25 cellular contexts compared by ENCODE assay signal in the genomic region with DNA sequence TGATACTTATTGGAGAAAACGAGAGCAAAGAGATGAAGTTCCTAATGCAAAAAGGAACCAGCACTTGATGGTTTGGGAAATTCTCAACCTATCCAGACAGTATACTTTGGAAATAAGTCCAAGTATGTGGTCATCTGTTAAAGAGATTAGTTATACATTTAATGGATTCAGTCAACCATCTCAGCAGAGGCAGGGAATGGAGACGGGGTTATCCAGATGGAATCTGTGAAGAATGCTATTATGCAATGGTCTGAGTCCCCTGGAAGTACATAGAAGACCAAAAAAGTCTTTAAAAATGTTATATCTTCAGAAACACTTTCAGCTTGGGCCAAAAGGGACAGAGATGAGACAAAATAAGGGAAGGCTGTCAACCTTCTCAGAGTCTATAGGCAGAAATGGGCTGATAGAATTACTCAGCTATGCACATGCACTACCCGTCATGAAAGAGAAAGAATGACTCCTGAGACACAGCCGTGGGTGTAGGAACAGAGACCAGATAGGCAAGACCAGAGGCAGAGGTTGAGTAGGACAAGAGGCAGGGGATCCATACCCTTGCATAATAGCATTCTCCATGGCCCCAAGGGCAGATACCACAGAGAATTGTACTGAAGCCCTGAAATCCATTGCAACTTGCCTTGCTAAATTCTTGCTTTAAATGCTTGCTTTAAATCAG.
DNase-seq lines count a peak whose midpoint lies in the region; ATAC-seq, FAIRE-seq and TF ChIP-seq lines count a peak whose summit lies in the region.
"Had no signal": no experiment of that assay in that cellular context is flagged by ENCODE, and none has a peak within 500 bp of the region (broad histone marks: within the 10 kb centered on the region; RNA-seq: fewer than 3 reads in every experiment).

No MANE protein-coding gene starts in this region.

- no peak overlapping the region for H3K27ac ChIP-seq in endothelial cell of umbilical vein (ENCODE audit: insufficient read depth, low read depth, low read length)
- H3K27ac ChIP-seq: ovary, spleen, tibial nerve had no signal

- no peaks in the 10 kb centered on the region for H3K27me3 ChIP-seq in endothelial cell of umbilical vein (ENCODE audit: control insufficient read depth in 2 of 2, insufficient read depth in 2 of 2, low read length in 2 of 2)
- H3K27me3 ChIP-seq: ovary, spleen, tibial nerve had no signal

- CTCF ChIA-PET in endothelial cell of umbilical vein (lab: Charles Lee): interaction anchor here (10.2 kb wide), 1 partner anchor 608 kb away, joined by 297 read pairs; no protein-coding TSS in a partner anchor

- dilution Hi-C loops in endothelial cell of umbilical vein (cut with MboI; ENCODE audit: extremely low pct_ligation_motif_present, low sequenced_read_pairs): no loop called here

- no peak overlapping the region for H3K9ac ChIP-seq in endothelial cell of umbilical vein (replicated peaks; ENCODE audit: extremely low read depth, insufficient read depth, low read length)
- H3K9ac ChIP-seq: SK-N-SH had no signal

- TF ChIP-seq POLR2A in endothelial cell of umbilical vein (IDR thresholded peaks at IDR 0.05; ENCODE audit: low read depth, low read length) (no peak), GM12892 (IDR thresholded peaks at IDR 0.05; ENCODE audit: low read depth, low read length) (no peak)

- H3K4me3 ChIP-seq in endothelial cell of umbilical vein (replicated peaks in 1 of 3; ENCODE audit: insufficient read depth in 1 of 3, low read depth in 1 of 3, low read length in 3 of 3): no peak overlapping the region
- H3K4me3 ChIP-seq: ovary, spleen, tibial nerve had no signal

- no peaks in the 10 kb centered on the region for H3K79me2 ChIP-seq in endothelial cell of umbilical vein (ENCODE audit: control insufficient read depth, insufficient read depth, low read length)

- H3K4me2 ChIP-seq in endothelial cell of umbilical vein (ENCODE audit: insufficient read depth, low read length): no peak overlapping the region
- H3K4me2 ChIP-seq: SK-N-SH had no signal

- ATAC-seq in GM18868 (IDR thresholded peaks at IDR 0.05; ENCODE audit: unreplicated experiment) (peak; percentile 61), HG03432 (IDR thresholded peaks at IDR 0.05; ENCODE audit: unreplicated experiment) (peak; percentile 70), HG03196 (IDR thresholded peaks at IDR 0.05; ENCODE audit: unreplicated experiment) (no peak), natural killer cell (no peak)
- ATAC-seq: activated CD8-positive, alpha-beta T cell treated with anti-CD3 and anti-CD28 coated beads, Interleukin-2, amount 10 ng/mL, durations not matched to agents 7 days and 5 days; natural killer cell treated with Interleukin-12 subunit alpha and Interleukin-12 subunit beta and Interleukin-15 and Interleukin-18, amount 100 ng/mL, for 72 hours; T-helper 17 cell had no signal

- H3K9me1 ChIP-seq in endothelial cell of umbilical vein (replicated peaks; ENCODE audit: control insufficient read depth, extremely low read depth, insufficient read depth, low read length): no peaks in the 10 kb centered on the region

- no peaks in the 10 kb centered on the region for H3K36me3 Mint-ChIP-seq in nephron (ENCODE audit: low read depth)
- no peaks in the 10 kb centered on the region for H3K36me3 Mint-ChIP-seq in natural killer cell
- H3K36me3 Mint-ChIP-seq: natural killer cell treated with Interleukin-12 subunit alpha and Interleukin-12 subunit beta and Interleukin-15 and Interleukin-18, amount 100 ng/mL, for 72 hours had no signal

- H3K4me3 Mint-ChIP-seq in nephron (no peak overlapping the region), natural killer cell (no peak overlapping the region)
- H3K4me3 Mint-ChIP-seq: activated CD8-positive, alpha-beta T cell treated with anti-CD3 and anti-CD28 coated beads, Interleukin-2, amount 10 ng/mL, durations not matched to agents 7 days and 5 days; HFFc6; natural killer cell treated with Interleukin-12 subunit alpha and Interleukin-12 subunit beta and Interleukin-15 and Interleukin-18, amount 100 ng/mL, for 72 hours; T-helper 17 cell had no signal

- H3K36me3 ChIP-seq in endothelial cell of umbilical vein (ENCODE audit: control insufficient read depth in 2 of 2, extremely low read depth in 1 of 2, insufficient read depth in 2 of 2, low read length in 2 of 2): no peaks in the 10 kb centered on the region
- H3K36me3 ChIP-seq: ovary, spleen, tibial nerve had no signal

- no peaks in the 10 kb centered on the region for H3K9me3 ChIP-seq in endothelial cell of umbilical vein (replicated peaks; ENCODE audit: control insufficient read depth, insufficient read depth, low read length)
- H3K9me3 ChIP-seq: ovary, SK-N-SH, spleen, tibial nerve had no signal

- FAIRE-seq in endothelial cell of umbilical vein (lab: Jason Lieb, UNC): no peak
- no peak for FAIRE-seq in GM12892 (lab: Jason Lieb, UNC)

- H3K4me1 ChIP-seq in endothelial cell of umbilical vein (ENCODE audit: control insufficient read depth, extremely low read depth, insufficient read depth, low read length): no peaks in the 10 kb centered on the region
- H3K4me1 ChIP-seq: spleen had no signal

- intact Hi-C loops in endothelial cell of umbilical vein (cut with micrococcal nuclease): no loop called here
- intact Hi-C loops in natural killer cell (cut with micrococcal nuclease): no loop called here

- TF ChIP-seq CTCF in endothelial cell of umbilical vein (IDR thresholded peaks at IDR 0.05; ENCODE audit: extremely low read depth in 1 of 2, insufficient read depth in 1 of 2, low read depth in 1 of 2, low read length in 2 of 2) (no peak), nephron (IDR thresholded peaks at IDR 0.05; ENCODE audit: unreplicated experiment in 3 of 3) (no peak), natural killer cell (IDR thresholded peaks at IDR 0.05) (no peak)

- H3K27ac Mint-ChIP-seq in nephron: peak overlapping the region; percentile 86 to 92 (median 90)
- H3K27ac Mint-ChIP-seq in natural killer cell: no peak overlapping the region
- H3K27ac Mint-ChIP-seq: activated CD8-positive, alpha-beta T cell treated with anti-CD3 and anti-CD28 coated beads, Interleukin-2, amount 10 ng/mL, durations not matched to agents 7 days and 5 days; HFFc6; natural killer cell treated with Interleukin-12 subunit alpha and Interleukin-12 subunit beta and Interleukin-15 and Interleukin-18, amount 100 ng/mL, for 72 hours; T-helper 17 cell had no signal

- H3K4me1 Mint-ChIP-seq in nephron: peaks cover 14% of the 10 kb centered on the region
- H3K4me1 Mint-ChIP-seq in natural killer cell: no peaks in the 10 kb centered on the region
- H3K4me1 Mint-ChIP-seq: T-helper 17 cell had no signal

- no peaks in the 10 kb centered on the region for H3K9me3 Mint-ChIP-seq in nephron
- H3K9me3 Mint-ChIP-seq in natural killer cell: no peaks in the 10 kb centered on the region
- H3K9me3 Mint-ChIP-seq: natural killer cell treated with Interleukin-12 subunit alpha and Interleukin-12 subunit beta and Interleukin-15 and Interleukin-18, amount 100 ng/mL, for 72 hours had no signal

- POLR2A ChIA-PET in endothelial cell of umbilical vein (lab: Charles Lee): no interaction called here

- H4K20me1 ChIP-seq in endothelial cell of umbilical vein (replicated peaks; ENCODE audit: control insufficient read depth, extremely low read depth, insufficient read depth, low read length): no peaks in the 10 kb centered on the region

- peak overlapping the region; percentile 44 for H2AFZ ChIP-seq in endothelial cell of umbilical vein (ENCODE audit: low read depth, low read length)

- H3K27me3 Mint-ChIP-seq in nephron (ENCODE audit: low read depth) (no peaks in the 10 kb centered on the region), natural killer cell (ENCODE audit: low read depth in 2 of 2) (no peaks in the 10 kb centered on the region)
- H3K27me3 Mint-ChIP-seq: natural killer cell treated with Interleukin-12 subunit alpha and Interleukin-12 subunit beta and Interleukin-15 and Interleukin-18, amount 100 ng/mL, for 72 hours; T-helper 17 cell had no signal

- BruUV-seq in endothelial cell of umbilical vein (replicated peaks; lab: Mats Ljungman, UMichigan): no TSS peak

- DNase-seq in endothelial cell of umbilical vein (ENCODE audit: low read depth, low spot score) (no peak), D341Med (ENCODE audit: low spot score) (no peak), natural killer cell (no peak), GM12892 (ENCODE audit: insufficient read length) (no peak)
- DNase-seq: activated CD8-positive, alpha-beta T cell treated with anti-CD3 and anti-CD28 coated beads, Interleukin-2, amount 10 ng/mL, durations not matched to agents 7 days and 5 days; activated gamma-delta T cell; activated T-cell treated with anti-CD3 and anti-CD28 coated beads for 4 hours; caudate nucleus; DMS79 treated with DMSO at 0.1 percent for 48 hours; GOT3; HFFc6; NCI-H1436; NCI-H2081 treated with DMSO at 0.1 percent for 48 hours; OCI-M1; ovary; retina; SK-N-SH; spleen; T-helper 17 cell had no signal

TF ChIP-seq in endothelial cell of umbilical vein, 7 proteins besides CTCF, POLR2A, EP300 and RAD21:
- TF ChIP-seq JUN (IDR thresholded peaks at IDR 0.05; ENCODE audit: borderline replicate concordance, insufficient read depth, insufficient read length, low read depth): no peak
- no peak for TF ChIP-seq MYC (IDR thresholded peaks at IDR 0.05; ENCODE audit: low read depth, low read length)
- TF ChIP-seq, protein P1, sequence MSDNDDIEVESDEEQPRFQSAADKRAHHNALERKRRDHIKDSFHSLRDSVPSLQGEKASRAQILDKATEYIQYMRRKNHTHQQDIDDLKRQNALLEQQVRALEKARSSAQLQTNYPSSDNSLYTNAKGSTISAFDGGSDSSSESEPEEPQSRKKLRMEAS (IDR thresholded peaks at IDR 0.05; ENCODE audit: insufficient read depth, insufficient read length): no peak
- TF ChIP-seq EZH2 (IDR thresholded peaks at IDR 0.05; ENCODE audit: borderline replicate concordance, low read depth, low read length, severe bottlenecking): no peak
- no peak for TF ChIP-seq GATA2 (IDR thresholded peaks at IDR 0.05; ENCODE audit: insufficient read depth, insufficient read length, low read depth, low read length)
- TF ChIP-seq FOS (IDR thresholded peaks at IDR 0.05; ENCODE audit: borderline replicate concordance, insufficient read depth, low read length): no peak
- TF ChIP-seq POLR2AphosphoS5 (IDR thresholded peaks at IDR 0.05; ENCODE audit: insufficient read depth, low read depth, low read length): no peak
TF ChIP-seq in endothelial cell of umbilical vein: peak in this region for 0.

Comparison
In these comparisons a context has a peak if more than half of its experiments do, and no peak if none do; other contexts are left out.
1. ATAC-seq: peak in GM18868 (single experiment) and HG03432 (single experiment); none in HG03196 (single experiment) and natural killer cell (0 of 3).
2. H3K27ac Mint-ChIP-seq: peak in nephron (3 of 3); none in natural killer cell (0 of 2).